ENCODE assay signal across 1 cellular context in the genomic region with DNA sequence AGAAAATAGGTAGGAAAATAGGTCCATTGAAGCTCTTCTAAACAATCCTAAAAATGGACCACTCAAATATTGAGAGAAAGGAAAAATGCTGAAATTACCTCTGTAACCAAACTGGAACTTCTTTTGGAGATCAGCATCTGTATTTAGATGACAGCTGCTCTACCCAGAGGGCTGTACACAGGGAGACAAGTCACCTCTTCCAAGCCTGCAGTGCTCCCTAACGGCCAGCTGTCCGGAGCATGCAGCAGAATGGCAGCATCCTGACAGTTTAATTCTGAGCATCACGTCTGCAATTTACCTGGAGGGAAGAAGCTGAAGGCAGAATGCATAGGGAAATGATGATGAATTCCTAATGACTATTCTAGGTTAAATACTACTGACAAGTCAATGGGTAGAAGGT.
TF ChIP-seq lines count a peak whose summit lies in the region.

No MANE protein-coding gene starts in this region.

TF ChIP-seq in HCT116, 20 proteins besides CTCF, POLR2A, EP300 and RAD21 (continued from another document):
- TF ChIP-seq POLR2AphosphoS5 (IDR thresholded peaks at IDR 0.05; ENCODE audit: low read depth, low read length) (no peak), EZH2phosphoT487 (IDR thresholded peaks at IDR 0.05; ENCODE audit: borderline replicate concordance) (no peak)
